Comparison of ENCODE assay signal across 20 cellular contexts in genomic region chr12:115543269-115543668, GRCh38.
"Had no signal": no experiment of that assay in that cellular context is flagged by ENCODE, and none has a peak within 500 bp of the region (broad histone marks: within the 10 kb centered on the region; RNA-seq: fewer than 3 reads in every experiment).

No MANE protein-coding gene starts in this region.

- DNase-seq: activated B cell treated with CpG ODN at 0.5 μM for 24 hours; activated CD4-positive, alpha-beta T cell treated with anti-CD3 and anti-CD28 coated beads for 48 hours; activated CD8-positive, alpha-beta memory T cell treated with anti-CD3 and anti-CD28 coated beads, Interleukin-2, amount 50 U/mL, for 48 hours; activated gamma-delta T cell; activated T-cell treated with anti-CD3 and anti-CD28 coated beads, Interleukin-2, amount 50 U/mL, for 72 hours; amniotic stem cell; body of pancreas; cortex of kidney; effector CD4-positive, alpha-beta T cell; gastrocnemius medialis; heart right ventricle; left lung; mucosa of descending colon; naive thymus-derived CD8-positive, alpha-beta T cell; pancreas; stimulated activated CD4-positive, alpha-beta T cell treated with anti-CD3 and anti-CD28 coated beads, Interleukin-2, amount 100 ng/mL, for 48 hours; stimulated activated naive B cell treated with anti-CD40 and anti-IgM and Interleukin-4, amounts not matched to agents 10 μg/mL and 1 μg/mL and 100 μg/mL, for 72 hours; tibial artery; uterus had no signal

- H3K27me3 ChIP-seq: body of pancreas, gastrocnemius medialis, left lung, pancreas, tibial artery, uterus had no signal

- H3K4me1 ChIP-seq: body of pancreas, gastrocnemius medialis, heart right ventricle, left lung, pancreas, tibial artery, uterus had no signal

- H3K27ac ChIP-seq: body of pancreas, gastrocnemius medialis, heart right ventricle, left lung, pancreas, tibial artery, uterus had no signal

- H3K36me3 ChIP-seq: gastrocnemius medialis, heart right ventricle, left lung, pancreas, tibial artery, uterus had no signal

- ATAC-seq: activated naive CD4-positive, alpha-beta T cell treated with anti-CD3 and anti-CD28 coated beads, Interleukin-2, amount 50 U/mL, for 72 hours; activated T-cell treated with anti-CD3 and anti-CD28 coated beads, Interleukin-2, amount 50 U/mL, for 72 hours; body of pancreas; gastrocnemius medialis; heart right ventricle; left lung; mucosa of descending colon; naive thymus-derived CD8-positive, alpha-beta T cell; pancreas; stimulated activated naive B cell treated with anti-CD40 and anti-IgM and Interleukin-4, amounts not matched to agents 10 μg/mL and 1 μg/mL and 100 μg/mL, for 72 hours had no signal

- H3K9me3 ChIP-seq: gastrocnemius medialis, left lung, mucosa of descending colon, pancreas, uterus had no signal

- H3K4me3 ChIP-seq: body of pancreas, gastrocnemius medialis, heart right ventricle, left lung, mucosa of descending colon, pancreas, tibial artery, uterus had no signal
